In genomic region chr10:25388862-25389206, GRCh38 we compare ENCODE assay signal across 4 cellular contexts.
"Had no signal": no experiment of that assay in that cellular context is flagged by ENCODE, and none has a peak within 500 bp of the region (broad histone marks: within the 10 kb centered on the region; RNA-seq: fewer than 3 reads in every experiment).

No MANE protein-coding gene starts in this region.

- H3K4me3 Mint-ChIP-seq: GM23338, H9 had no signal

- ATAC-seq: GM23338 had no signal

- H3K4me2 ChIP-seq: GM23338 had no signal

- H2AFZ ChIP-seq: GM23338 had no signal

- DNase-seq: H9, HCEC 1CT, IMR-90 had no signal

- H3K4me1 Mint-ChIP-seq: GM23338, H9 had no signal

- H3K27ac Mint-ChIP-seq: GM23338, H9 had no signal

- H3K4me3 ChIP-seq: GM23338 had no signal
